Comparison of ENCODE assay signal across 11 cellular contexts in the genomic region with DNA sequence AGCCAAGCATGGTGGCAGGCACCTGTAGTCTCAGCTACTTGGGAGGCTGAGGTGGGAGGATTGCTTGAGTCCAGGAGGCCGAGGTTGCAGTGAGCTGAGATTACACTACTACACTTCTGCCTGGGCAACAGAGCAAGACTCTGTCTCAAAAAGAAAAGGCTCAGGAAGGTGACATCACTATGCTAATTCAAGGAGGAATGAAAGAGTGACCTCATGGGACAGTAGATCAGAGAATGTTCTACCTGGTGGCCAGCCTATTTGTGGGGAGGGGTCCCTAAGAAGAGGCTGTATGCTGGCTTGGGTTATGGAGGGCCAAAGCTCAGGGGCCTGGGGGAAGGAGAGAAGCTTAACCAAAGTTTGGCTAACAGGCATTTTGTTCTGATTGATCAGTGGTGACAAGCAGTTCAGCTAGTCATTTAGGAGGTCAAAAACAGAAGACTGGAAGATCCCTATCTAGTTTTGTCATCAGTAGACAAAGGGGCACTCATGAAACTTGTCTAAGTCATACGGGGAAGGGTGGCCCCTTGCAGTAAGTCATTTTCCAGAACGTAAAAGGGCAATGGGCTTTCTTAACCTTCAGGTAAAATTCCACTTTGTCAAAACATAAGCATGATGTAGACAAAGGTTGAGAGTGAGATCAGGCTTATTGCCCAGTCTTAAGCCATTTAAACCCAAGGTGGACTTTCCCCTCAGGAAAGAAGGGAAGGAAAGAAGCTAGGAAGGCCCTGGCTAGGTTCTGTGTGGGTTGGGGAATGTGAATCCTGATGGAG.
DNase-seq lines count a peak whose midpoint lies in the region; ATAC-seq, FAIRE-seq and TF ChIP-seq lines count a peak whose summit lies in the region.
"Had no signal": no experiment of that assay in that cellular context is flagged by ENCODE, and none has a peak within 500 bp of the region (broad histone marks: within the 10 kb centered on the region; RNA-seq: fewer than 3 reads in every experiment).

No MANE protein-coding gene starts in this region.

- peaks cover 5% of the 10 kb centered on the region for H3K27me3 Mint-ChIP-seq in osteocyte (ENCODE audit: unreplicated experiment)

- no peak for TF ChIP-seq EP300 in K562 (IDR thresholded peaks at IDR 0.05; ENCODE audit: low read length)

- no peaks in the 10 kb centered on the region for H4K20me1 ChIP-seq in K562 (replicated peaks; ENCODE audit: control insufficient read depth, insufficient read depth, low read length)

- H3K27ac ChIP-seq in K562 (ENCODE audit: extremely low read depth, low read depth, low read length) = no peak overlapping the region
- no peak overlapping the region for H3K27ac ChIP-seq in lower lobe of right lung
- H3K27ac ChIP-seq: thoracic aorta had no signal

- H3K9me3 Mint-ChIP-seq in osteocyte (ENCODE audit: unreplicated experiment) = no peaks in the 10 kb centered on the region

- TF ChIP-seq POLR2A in K562 (conservative IDR thresholded peaks at IDR 0.05) = no peak

- no peak overlapping the region for H2AFZ ChIP-seq in K562 (ENCODE audit: low read depth, low read length)

- POLR2A ChIA-PET in GM10248 (lab: Yijun Ruan, JAX) = interaction anchor here (0.6 kb wide), 2 partner anchors 490 to 534 kb away, joined by 3 read pairs; no protein-coding TSS in a partner anchor
- POLR2A ChIA-PET in K562 (lab: Yijun Ruan, JAX) = interaction anchor here (0.6 to 1.3 kb wide), 7 partner anchors 12 to 407 kb away, joined by 3 to 4 read pairs (median 3); no protein-coding TSS in a partner anchor

- WGBS in K562 (ENCODE audit: insufficient coverage, low coverage, missing lambda C conversion rate) = 23% methylated on average over 3 of the region's 3 CpGs

- no TSS peak for BruUV-seq in K562 (replicated peaks; lab: Mats Ljungman, UMichigan)

- ATAC-seq in HG02840 (IDR thresholded peaks at IDR 0.05; ENCODE audit: low FRiP score, unreplicated experiment) = peak; percentile 39
- no peak; the same call in 2 of the 3 replicates for ATAC-seq in K562
- no peak for ATAC-seq in lower lobe of right lung

- CTCF ChIA-PET in GM10248 (lab: Yijun Ruan, JAX) (interaction anchor here (1.1 to 5.8 kb wide), 8 partner anchors 15 to 1114 kb away, joined by 3 to 37 read pairs (median 11); no protein-coding TSS in a partner anchor), K562 (lab: Yijun Ruan, JAX; ENCODE audit: low intra/inter-chr PET ratio) (interaction anchor here (3.5 kb wide), 1 partner anchor 407 kb away, joined by 23 read pairs; no protein-coding TSS in a partner anchor)

- H3K27me3 ChIP-seq in K562 (ENCODE audit: control insufficient read depth in 2 of 2, insufficient read depth in 2 of 2, low read length in 2 of 2) (no peaks in the 10 kb centered on the region), lower lobe of right lung (ENCODE audit: low read depth) (no peaks in the 10 kb centered on the region)

- H3K9me1 ChIP-seq in K562 (ENCODE audit: control insufficient read depth, insufficient read depth, low read length) = no peaks in the 10 kb centered on the region

- H3K9me3 ChIP-seq in K562 (replicated peaks; ENCODE audit: control insufficient read depth, insufficient read depth, low read depth, low read length) = no peaks in the 10 kb centered on the region
- H3K9me3 ChIP-seq in lower lobe of right lung = no peaks in the 10 kb centered on the region
- H3K9me3 ChIP-seq: thoracic aorta had no signal

- H3K4me3 Mint-ChIP-seq in osteocyte (ENCODE audit: unreplicated experiment) = no peak overlapping the region

- intact Hi-C loops in K562 (cut with micrococcal nuclease) = loop anchor here (1.0 to 10.0 kb wide), 5 partner anchors 31 to 775 kb away; no protein-coding TSS in a partner anchor
- intact Hi-C loops in lower lobe of right lung (cut with DNase I) = no loop called here

- TF ChIP-seq CTCF in GM10248 (IDR thresholded peaks at IDR 0.05; ENCODE audit: control extremely low read depth, extremely low read depth, low read depth, missing control alignments) = no peak
- TF ChIP-seq CTCF in K562 (IDR thresholded peaks at IDR 0.05 in 2 of 3, conservative IDR thresholded peaks at IDR 0.05 in 1 of 3; ENCODE audit: insufficient read depth in 2 of 3, low read depth in 1 of 3, low read length in 3 of 3) = no peak
- no peak for TF ChIP-seq CTCF in lower lobe of right lung (IDR thresholded peaks at IDR 0.05)
- no peak for TF ChIP-seq CTCF in osteocyte (IDR thresholded peaks at IDR 0.05)

- H3K4me3 ChIP-seq in K562 = no peak overlapping the region
- no peak overlapping the region for H3K4me3 ChIP-seq in lower lobe of right lung
- H3K4me3 ChIP-seq: thoracic aorta had no signal

- H3K4me2 ChIP-seq in K562 (ENCODE audit: insufficient read depth, low read length) = no peak overlapping the region

- no peaks in the 10 kb centered on the region for H3K79me2 ChIP-seq in K562 (ENCODE audit: control insufficient read depth, insufficient read depth, low read length)

- no peak overlapping the region for H3K27ac Mint-ChIP-seq in osteocyte (ENCODE audit: unreplicated experiment)

- H3K4me1 ChIP-seq in K562 (replicated peaks in 1 of 2; ENCODE audit: control insufficient read depth in 2 of 2, insufficient read depth in 2 of 2, low read length in 2 of 2) = peaks cover 0 to 12% of the 10 kb centered on the region in 2 experiments; a peak in 2 of 5 replicates
- peaks cover 14% of the 10 kb centered on the region for H3K4me1 ChIP-seq in lower lobe of right lung

- FAIRE-seq in GM18507 (lab: Jason Lieb, UNC) = peak; percentile 73
- FAIRE-seq in K562 (lab: Jason Lieb, UNC) = no peak

- TF ChIP-seq RAD21 in K562 (CRISPR knock-in tag; conservative IDR thresholded peaks at IDR 0.05 in 1 of 2, IDR thresholded peaks at IDR 0.05 in 1 of 2) = no peak

- peaks cover 13% of the 10 kb centered on the region for H3K4me1 Mint-ChIP-seq in osteocyte (ENCODE audit: unreplicated experiment)

- H3K9ac ChIP-seq in K562 (ENCODE audit: insufficient read depth in 1 of 2, low read depth in 2 of 2, low read length in 2 of 2) = no peak overlapping the region

- in situ Hi-C loops in K562 (cut with MboI) = loop anchor here (10.0 to 25.0 kb wide), 2 partner anchors 422 to 1115 kb away; no protein-coding TSS in a partner anchor

- no peaks in the 10 kb centered on the region for H3K36me3 ChIP-seq in K562 (ENCODE audit: control insufficient read depth, insufficient read depth, low read length)
- no peaks in the 10 kb centered on the region for H3K36me3 ChIP-seq in lower lobe of right lung
- H3K36me3 ChIP-seq: thoracic aorta had no signal

- H3K36me3 Mint-ChIP-seq in osteocyte (ENCODE audit: unreplicated experiment) = no peaks in the 10 kb centered on the region

- DNase-seq in GM10248 (ENCODE audit: extremely low spot score) (peak; percentile 36), GM18507 (ENCODE audit: extremely low spot score, insufficient read length, low read depth) (no peak), K562 (ENCODE audit: extremely low read depth in 1 of 4, low spot score in 3 of 4) (no peak), lower lobe of right lung (no peak), NCI-H748 (lab: John Stamatoyannopoulos, UW; ENCODE audit: unreplicated experiment) (no peak), osteocyte (ENCODE audit: extremely low spot score, unreplicated experiment) (no peak)
- DNase-seq: Calu3, MV-4-11, SIG-M5 had no signal

TF ChIP-seq in K562, 482 proteins besides CTCF, POLR2A, EP300 and RAD21:
- TF ChIP-seq ZNF830 (CRISPR knock-in tag; IDR thresholded peaks at IDR 0.05) (no peak), VEZF1 (CRISPR knock-in tag; IDR thresholded peaks at IDR 0.05) (no peak), ATF7 (IDR thresholded peaks at IDR 0.05) (0 out of 2 replicates have a peak, but pooled peaks have one; percentile 27), CSDE1 (IDR thresholded peaks at IDR 0.05) (no peak), KAT2B (IDR thresholded peaks at IDR 0.05; ENCODE audit: low read depth, low read length) (no peak), ATF3 (IDR thresholded peaks at IDR 0.05) (peak; percentile 66), ATF3 (CRISPR knock-in tag; conservative IDR thresholded peaks at IDR 0.05) (no peak), ZC3H8 (IDR thresholded peaks at IDR 0.05) (no peak), MTA3 (IDR thresholded peaks at IDR 0.05; ENCODE audit: borderline replicate concordance) (no peak), TSC22D4 (tag; IDR thresholded peaks at IDR 0.05) (no peak), BDP1 (IDR thresholded peaks at IDR 0.05; ENCODE audit: insufficient read depth, insufficient read length) (no peak), ZNF174 (CRISPR knock-in tag; IDR thresholded peaks at IDR 0.05) (no peak), POLR2H (tag; IDR thresholded peaks at IDR 0.05; ENCODE audit: low read depth) (no peak), NCOA2 (IDR thresholded peaks at IDR 0.05; ENCODE audit: partially characterized antibody in 2 of 2) (no peak), ZNF75A (CRISPR knock-in tag; IDR thresholded peaks at IDR 0.05) (no peak), RBM34 (IDR thresholded peaks at IDR 0.05; ENCODE audit: borderline replicate concordance, insufficient read depth, low read length) (no peak), BRD9 (IDR thresholded peaks at IDR 0.05; ENCODE audit: low read depth, partially characterized antibody) (no peak), SOX6 (IDR thresholded peaks at IDR 0.05) (0 out of 2 replicates have a peak, but pooled peaks have one; percentile 13)
